9 cellular contexts compared by ENCODE assay signal in genomic region chr5:121968910-121969607, GRCh38. TPM values are rescaled to one million over a fixed set of nuclear protein-coding genes. Genes with fewer than 3 reads are reported as not detected.
DNase-seq lines count a peak whose midpoint lies in the region; ATAC-seq and TF ChIP-seq lines count a peak whose summit lies in the region.
"Had no signal": no experiment of that assay in that cellular context is flagged by ENCODE, and none has a peak within 500 bp of the region (broad histone marks: within the 10 kb centered on the region; RNA-seq: fewer than 3 reads in every experiment).

No MANE protein-coding gene starts in this region.

- DNase-seq in RKO (ENCODE audit: low spot score), result peak; percentile 100
- DNase-seq in foreskin fibroblast, result peak; percentile 96 to 97
- DNase-seq in suprapubic skin (ENCODE audit: low spot score in 2 of 2), result no peak
- no peak for DNase-seq in T-helper 17 cell
- no peak for DNase-seq in hippocampal formation (lab: John Stamatoyannopoulos, UW)
- DNase-seq in islet precursor cell, result no peak
- DNase-seq: nucleus accumbens had no signal

- TF ChIP-seq POLR2A in suprapubic skin (IDR thresholded peaks at IDR 0.05), result no peak

- H3K4me3 Mint-ChIP-seq in T-helper 17 cell, result no peak overlapping the region

- peak overlapping the region; percentile 51 for H3K27ac ChIP-seq in suprapubic skin

- H3K36me3 ChIP-seq in suprapubic skin, result no peaks in the 10 kb centered on the region

- TF ChIP-seq CTCF in foreskin fibroblast (IDR thresholded peaks at IDR 0.05; ENCODE audit: low read depth, low read length) (no peak), suprapubic skin (IDR thresholded peaks at IDR 0.05) (no peak)

- peaks cover 24% of the 10 kb centered on the region for H3K4me1 Mint-ChIP-seq in T-helper 17 cell

- no peak overlapping the region for H3K4me3 ChIP-seq in foreskin fibroblast (ENCODE audit: low read depth in 1 of 2, low read length in 2 of 2)
- H3K4me3 ChIP-seq in suprapubic skin, result no peak overlapping the region

- TF ChIP-seq EP300 in suprapubic skin (IDR thresholded peaks at IDR 0.05), result no peak

- no peaks in the 10 kb centered on the region for H3K27me3 ChIP-seq in suprapubic skin

- no peaks in the 10 kb centered on the region for H3K27me3 Mint-ChIP-seq in T-helper 17 cell

- 57% methylated on average over 3 of the region's 3 CpGs for WGBS in suprapubic skin

- H3K9me3 ChIP-seq in suprapubic skin (no peaks in the 10 kb centered on the region), T-helper 17 cell (ENCODE audit: control insufficient read depth, low read length, poor library complexity, severe bottlenecking) (no peaks in the 10 kb centered on the region)

- H3K36me3 Mint-ChIP-seq in T-helper 17 cell (ENCODE audit: low read depth), result peaks cover 5% of the 10 kb centered on the region

- peaks cover 20% of the 10 kb centered on the region for H3K4me1 ChIP-seq in suprapubic skin

- ATAC-seq in GM21447 (IDR thresholded peaks at IDR 0.05; ENCODE audit: unreplicated experiment), result peak; percentile 46
- no peak for ATAC-seq in T-helper 17 cell
- no peak for ATAC-seq in HG03520 (IDR thresholded peaks at IDR 0.05; ENCODE audit: unreplicated experiment)

- no peak overlapping the region for H3K27ac Mint-ChIP-seq in T-helper 17 cell

RNA-seq across cellular contexts. Expression of gene SRFBP1, which starts 7.3 kb away (rescaled TPM):
- 10 to 100 TPM; 10.3 to 11.9 (median 10.5) TPM for total RNA-seq in suprapubic skin
- 1 to 10 TPM; 7.6 to 9.6 TPM for total RNA-seq in T-helper 17 cell

Comparison
In these comparisons a context has a peak if more than half of its experiments do, and no peak if none do; other contexts are left out.
1. DNase-seq: peak in RKO (single experiment) and foreskin fibroblast (2 of 2); none in suprapubic skin (0 of 2), T-helper 17 cell (0 of 3), hippocampal formation (0 of 2) and islet precursor cell (single experiment).